8 cellular contexts compared by ENCODE assay signal in the genomic region with DNA sequence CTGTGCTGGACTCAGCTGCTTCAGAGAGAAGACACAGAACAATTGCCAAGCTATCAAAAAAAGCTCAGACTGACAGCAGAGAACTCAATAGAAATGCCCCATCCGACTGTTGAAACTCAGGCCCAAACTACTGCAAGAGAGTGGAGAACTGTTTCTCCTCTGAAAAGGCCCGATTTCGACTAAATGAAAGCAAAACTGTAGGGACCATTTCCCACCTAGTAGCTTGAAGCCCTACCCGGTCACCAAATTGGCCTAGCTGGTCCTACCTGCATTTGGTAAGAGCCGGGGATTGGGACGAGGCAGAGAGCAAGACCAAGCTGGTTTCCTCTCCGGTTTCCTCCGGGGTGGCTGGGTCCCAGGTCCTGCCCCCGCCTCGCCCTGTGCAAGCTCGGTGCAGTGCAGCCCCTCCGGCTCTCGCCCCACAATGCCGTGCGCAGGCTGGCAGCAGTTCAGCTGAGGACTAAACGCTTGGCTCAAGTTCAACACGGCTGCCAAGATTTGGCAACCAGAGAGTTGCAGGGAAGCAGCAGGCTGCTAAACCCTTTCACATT.
DNase-seq lines count a peak whose midpoint lies in the region; ATAC-seq and TF ChIP-seq lines count a peak whose summit lies in the region.

No MANE protein-coding gene starts in this region.

- H3K79me1 ChIP-seq in mesenchymal stem cell (replicated peaks; ENCODE audit: low read length, poor library complexity, severe bottlenecking), result no peaks in the 10 kb centered on the region

- H2BK5ac ChIP-seq in mesenchymal stem cell (ENCODE audit: low read depth, low read length, poor library complexity, severe bottlenecking), result no peak overlapping the region

- no peak overlapping the region for H2AK5ac ChIP-seq in mesenchymal stem cell (ENCODE audit: low read length, severe bottlenecking)

- H2BK15ac ChIP-seq in mesenchymal stem cell (ENCODE audit: low read depth, poor library complexity, severe bottlenecking), result no peak overlapping the region

- H4K91ac ChIP-seq in mesenchymal stem cell (ENCODE audit: low read length), result no peak overlapping the region

- no peaks in the 10 kb centered on the region for H3K27me3 ChIP-seq in H7 (ENCODE audit: control insufficient read depth, insufficient read depth, low read length)
- H3K27me3 ChIP-seq in mesenchymal stem cell (ENCODE audit: control insufficient read depth in 1 of 2, insufficient read depth in 1 of 2, low read length in 2 of 2), result no peaks in the 10 kb centered on the region

- WGBS in mesenchymal stem cell, result 75% methylated on average over 17 of the region's 17 CpGs

- no peak for ATAC-seq in GM21381 (IDR thresholded peaks at IDR 0.05; ENCODE audit: unreplicated experiment)

- H2BK12ac ChIP-seq in mesenchymal stem cell (ENCODE audit: low read length in 2 of 2), result no peak overlapping the region

- no peak overlapping the region for H2BK120ac ChIP-seq in mesenchymal stem cell (ENCODE audit: low read depth, low read length)

- TF ChIP-seq CTCF in astrocyte of the spinal cord (IDR thresholded peaks at IDR 0.05; ENCODE audit: low read depth, low read length), result no peak
- TF ChIP-seq CTCF in GM13977 (IDR thresholded peaks at IDR 0.05; ENCODE audit: extremely low read depth, insufficient read depth, missing control alignments), result no peak

- DNase-seq in H7 (peak; percentile 34), T-helper 9 cell (peak; percentile 55), astrocyte of the spinal cord (ENCODE audit: low read depth, low spot score) (peak; percentile 29), mesenchymal stem cell (no peak), GM13977 (ENCODE audit: low spot score) (no peak), SW 1271 (lab: John Stamatoyannopoulos, UW) (no peak)
- DNase-seq in stimulated activated CD8-positive, alpha-beta memory T cell treated with anti-CD3 and anti-CD28 coated beads, Interleukin-15, amount 100 ng/mL, for 1 hour (ENCODE audit: low read depth), result peak; percentile 43

- H3K4me1 ChIP-seq in mesenchymal stem cell (ENCODE audit: control insufficient read depth, insufficient read depth, low read depth, low read length), result no peaks in the 10 kb centered on the region

- no peak overlapping the region for H4K8ac ChIP-seq in mesenchymal stem cell (ENCODE audit: low read length)

- no peak overlapping the region for H3K14ac ChIP-seq in mesenchymal stem cell (ENCODE audit: low read length in 2 of 2)

- H3K18ac ChIP-seq in mesenchymal stem cell (ENCODE audit: low read depth in 1 of 2, low read length in 2 of 2), result no peak overlapping the region

- no peak overlapping the region for H3K23ac ChIP-seq in mesenchymal stem cell (ENCODE audit: low read length in 2 of 2)

- no peak overlapping the region for H3K4ac ChIP-seq in mesenchymal stem cell (ENCODE audit: low read depth in 1 of 2, low read length in 2 of 2)

- H3K4me3 ChIP-seq in H7 (ENCODE audit: insufficient read depth, low read depth, low read length) (no peak overlapping the region), astrocyte of the spinal cord (ENCODE audit: low read depth, low read length) (peak overlapping the region; percentile 12), mesenchymal stem cell (ENCODE audit: insufficient read depth in 1 of 2, low read depth in 1 of 2, low read length in 2 of 2) (peak overlapping the region in 1 of 2 experiments; percentile 78)

- H3K36me3 ChIP-seq in H7 (replicated peaks; ENCODE audit: control insufficient read depth, insufficient read depth, low read length) (no peaks in the 10 kb centered on the region), mesenchymal stem cell (ENCODE audit: control insufficient read depth in 1 of 2, insufficient read depth in 2 of 2, low read depth in 1 of 2, low read length in 2 of 2) (no peaks in the 10 kb centered on the region)

- peak overlapping the region; percentile 85 for H3K9ac ChIP-seq in mesenchymal stem cell (ENCODE audit: low read length)

- no peak overlapping the region for H3K27ac ChIP-seq in mesenchymal stem cell (ENCODE audit: low read length, poor library complexity, severe bottlenecking)

- H2AFZ ChIP-seq in mesenchymal stem cell (ENCODE audit: low read depth, low read length), result no peak overlapping the region

- in situ Hi-C loops in astrocyte of the spinal cord (cut with HindIII; ENCODE audit: low sequenced_read_pairs), result no loop called here
- in situ Hi-C loops in GM13977 (cut with MboI; ENCODE audit: low pct_unique_long_range_greater_than_20kb, low sequenced_read_pairs, unreplicated experiment), result no loop called here

- no peaks in the 10 kb centered on the region for H3K9me3 ChIP-seq in mesenchymal stem cell (ENCODE audit: control insufficient read depth, low read length)

- H3K4me2 ChIP-seq in mesenchymal stem cell (ENCODE audit: low read length, poor library complexity, severe bottlenecking), result no peak overlapping the region

Comparison
In these comparisons a context has a peak if more than half of its experiments do, and no peak if none do; other contexts are left out.
1. DNase-seq: peak in H7 (single experiment), T-helper 9 cell (single experiment), astrocyte of the spinal cord (single experiment) and stimulated activated CD8-positive, alpha-beta memory T cell treated with anti-CD3 and anti-CD28 coated beads, Interleukin-15, amount 100 ng/mL, for 1 hour (single experiment); none in mesenchymal stem cell (single experiment), GM13977 (single experiment) and SW 1271 (0 of 2).